Comparison of ENCODE assay signal across 8 cellular contexts in genomic region chr9:83334320-83334719, GRCh38.
DNase-seq lines count a peak whose midpoint lies in the region; ATAC-seq, FAIRE-seq and TF ChIP-seq lines count a peak whose summit lies in the region.

No MANE protein-coding gene starts in this region.

- H3K27ac ChIP-seq in adrenal gland = peak overlapping the region in 1 of 5 donors; percentile 11

- intact Hi-C loops in adrenal gland (cut with DNase I) = loop anchor here (5.0 kb wide), 1 partner anchor 203 kb away; the partner anchor contains the start of gene FRMD3 (in 2 of the 2)
- intact Hi-C loops in left cardiac atrium (cut with DNase I) = loop anchor here (5.0 to 10.0 kb wide), 3 partner anchors 117 to 260 kb away; partner anchors contain the start of gene FRMD3 (in 1 of the 2)

- no peaks in the 10 kb centered on the region for H3K27me3 ChIP-seq in adrenal gland

- ATAC-seq in GM21723 (IDR thresholded peaks at IDR 0.05; ENCODE audit: unreplicated experiment) = peak; percentile 77
- peak; percentile 94 to 95 for ATAC-seq in left cardiac atrium

- WGBS in adrenal gland, 4 donors = 3% methylated on average over 4 of the region's 4 CpGs

- DNase-seq in D721Med (ENCODE audit: insufficient read length, low spot score) (peak; percentile 32), NCI-H1048 (lab: John Stamatoyannopoulos, UW) (peak; percentile 55), SW 1271 (lab: John Stamatoyannopoulos, UW) (peak; percentile 6 to 68), adrenal gland (peak; percentile 88 to 96 (median 92)), left cardiac atrium (peak; percentile 84), retinal pigment epithelial cell (ENCODE audit: low read depth) (peak; percentile 40), mesenteric fat pad (ENCODE audit: low spot score) (no peak)

- TF ChIP-seq POLR2A in adrenal gland (IDR thresholded peaks at IDR 0.05) = no peak

- peak; percentile 96 for TF ChIP-seq CTCF in D721Med (IDR thresholded peaks at IDR 0.05; ENCODE audit: insufficient read depth, missing control alignments)
- TF ChIP-seq CTCF in adrenal gland (IDR thresholded peaks at IDR 0.05) = peak; percentile 96 to 99 (median 98)
- TF ChIP-seq CTCF in retinal pigment epithelial cell (conservative IDR thresholded peaks at IDR 0.05; ENCODE audit: low read depth, low read length) = peak; percentile 89

- no peaks in the 10 kb centered on the region for H3K9me3 ChIP-seq in adrenal gland (replicated peaks in 1 of 3)

- H3K4me1 ChIP-seq in adrenal gland (replicated peaks in 1 of 2) = peaks cover 0 to 8% of the 10 kb centered on the region in 2 donors

- no peaks in the 10 kb centered on the region for H3K36me3 ChIP-seq in adrenal gland (replicated peaks in 1 of 2)

- FAIRE-seq in D721Med (lab: Jason Lieb, UNC) = no peak

- H3K4me3 ChIP-seq in adrenal gland = no peak overlapping the region
- no peak overlapping the region for H3K4me3 ChIP-seq in retinal pigment epithelial cell (ENCODE audit: low read length)
